In the genomic region with DNA sequence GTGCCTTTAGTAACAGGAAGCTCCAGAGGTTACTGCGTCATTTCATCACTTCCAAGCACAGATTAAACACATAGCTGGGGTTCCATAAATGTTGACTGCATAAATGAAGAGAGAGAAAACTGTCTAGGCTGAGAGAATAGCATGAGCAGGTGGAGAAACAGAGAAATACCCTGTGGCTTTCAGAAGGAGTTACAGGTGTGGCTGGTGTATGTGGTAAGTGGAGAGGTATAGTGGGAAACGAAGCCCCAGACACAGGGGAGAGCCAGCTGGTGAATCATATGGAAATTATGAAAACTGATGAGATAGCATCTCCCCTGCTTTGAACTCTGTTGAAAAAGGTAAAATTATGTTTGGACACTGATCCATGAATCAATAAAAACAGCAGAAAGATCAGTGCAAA, we compare ENCODE assay signal across 24 cellular contexts.
"Had no signal": no experiment of that assay in that cellular context is flagged by ENCODE, and none has a peak within 500 bp of the region (broad histone marks: within the 10 kb centered on the region; RNA-seq: fewer than 3 reads in every experiment).

No MANE protein-coding gene starts in this region.

- H3K27ac ChIP-seq: breast epithelium, ovary, sigmoid colon, thoracic aorta had no signal

- ATAC-seq: activated CD4-positive, alpha-beta T cell treated with anti-CD3 and anti-CD28 coated beads for 36 hours; activated naive CD4-positive, alpha-beta T cell treated with anti-CD3 and anti-CD28 coated beads, Interleukin-2, amount 50 U/mL, for 72 hours; activated T-cell treated with anti-CD3 and anti-CD28 coated beads, Interleukin-2, amount 50 U/mL, for 72 hours; left colon; naive thymus-derived CD4-positive, alpha-beta T cell; stimulated activated effector memory CD8-positive, alpha-beta T cell treated with anti-CD3 and anti-CD28 coated beads, Interleukin-12 subunit alpha, Interleukin-12 subunit beta, amount 100 ng/mL, for 72 hours had no signal

- H3K9me3 ChIP-seq: breast epithelium, ovary, sigmoid colon, thoracic aorta had no signal

- DNase-seq: activated CD4-positive, alpha-beta T cell treated with anti-CD3 and anti-CD28 coated beads for 36 hours; activated CD4-positive, alpha-beta T cell treated with anti-CD3 and anti-CD28 coated beads, Interleukin-2, amount 50 U/mL, for 4 hours; activated CD4-positive, CD25-positive, alpha-beta regulatory T cell; activated naive CD4-positive, alpha-beta T cell; activated T-cell treated with anti-CD3 and anti-CD28 coated beads for 4 hours; activated T-cell treated with anti-CD3 and anti-CD28 coated beads, Interleukin-2, amount 50 U/mL, for 72 hours; central memory CD4-positive, alpha-beta T cell; head of caudate nucleus; hippocampal formation; immature natural killer cell; kidney; left colon; midbrain; naive thymus-derived CD4-positive, alpha-beta T cell; ovary; retina; sigmoid colon; small intestine; stimulated activated CD4-positive, alpha-beta T cell treated with anti-CD3 and anti-CD28 coated beads, Interleukin-4, amount 100 ng/mL, for 24 hours; trophoblast cell had no signal

- H3K4me3 ChIP-seq: breast epithelium, ovary, sigmoid colon, thoracic aorta had no signal

- H3K27me3 ChIP-seq: breast epithelium, ovary, sigmoid colon had no signal

- H3K4me1 ChIP-seq: breast epithelium, sigmoid colon had no signal

- H3K36me3 ChIP-seq: breast epithelium, ovary, sigmoid colon, thoracic aorta had no signal
